Comparison of ENCODE assay signal across 8 cellular contexts in genomic region chr12:12718853-12719252, GRCh38. TPM values are rescaled to one million over a fixed set of nuclear protein-coding genes. Genes with fewer than 3 reads are reported as not detected.
DNase-seq lines count a peak whose midpoint lies in the region; ATAC-seq and TF ChIP-seq lines count a peak whose summit lies in the region.

No MANE protein-coding gene starts in this region.

- peak overlapping the region; percentile 98 to 100 for H3K9ac ChIP-seq in liver (ENCODE audit: low read depth in 1 of 2, low read length in 2 of 2)

- peak; percentile 20 for DNase-seq in GM10266 (ENCODE audit: extremely low spot score)
- DNase-seq in MG63, result peak; percentile 39
- DNase-seq in astrocyte of the hippocampus (ENCODE audit: low read depth, low spot score), result peak; percentile 53
- DNase-seq in T-helper 9 cell, result no peak

- H3K4me1 ChIP-seq in liver (ENCODE audit: control insufficient read depth in 4 of 4, insufficient read depth in 4 of 4, low read length in 3 of 4), result peaks cover 4 to 50% (median 40%) of the 10 kb centered on the region in 4 donors
- peaks cover 7% of the 10 kb centered on the region for H3K4me1 ChIP-seq in thymus (ENCODE audit: control insufficient read depth, insufficient read depth, low read length)

- H3K36me3 ChIP-seq in MG63, result peaks cover 54% of the 10 kb centered on the region
- H3K36me3 ChIP-seq in liver (ENCODE audit: control insufficient read depth in 4 of 4, insufficient read depth in 3 of 4, low read depth in 1 of 4, low read length in 3 of 4), result peaks cover 0 to 9% (median 0%) of the 10 kb centered on the region in 4 donors
- peaks cover 4% of the 10 kb centered on the region for H3K36me3 ChIP-seq in thymus (ENCODE audit: control insufficient read depth, insufficient read depth)

- H3K27ac ChIP-seq in liver (ENCODE audit: low read depth in 1 of 2, low read length in 2 of 2) (peak overlapping the region; percentile 98 to 99), thymus (ENCODE audit: low read depth) (peak overlapping the region; percentile 100)

- no peak for ATAC-seq in HG03135 (IDR thresholded peaks at IDR 0.05; ENCODE audit: unreplicated experiment)
- no peak for ATAC-seq in GM21515 (IDR thresholded peaks at IDR 0.05; ENCODE audit: unreplicated experiment)

- H3K4me3 ChIP-seq in MG63, result peak overlapping the region; percentile 87
- H3K4me3 ChIP-seq in liver (ENCODE audit: low read depth in 1 of 3, low read length in 3 of 3), result peak overlapping the region; percentile 77 to 98 (median 98)
- peak overlapping the region; percentile 96 for H3K4me3 ChIP-seq in thymus (ENCODE audit: low read length)

- TF ChIP-seq CTCF in GM10266 (IDR thresholded peaks at IDR 0.05; ENCODE audit: control insufficient read depth, insufficient read depth, low read depth, missing control alignments) (no peak), liver (IDR thresholded peaks at IDR 0.05; ENCODE audit: low read depth, low read length, missing input control) (no peak)

- H3K9me3 ChIP-seq in MG63, result no peaks in the 10 kb centered on the region
- no peaks in the 10 kb centered on the region for H3K9me3 ChIP-seq in liver (ENCODE audit: control insufficient read depth in 4 of 4, low read length in 3 of 4)
- H3K9me3 ChIP-seq in thymus (ENCODE audit: control insufficient read depth), result no peaks in the 10 kb centered on the region

- TF ChIP-seq RAD21 in liver (IDR thresholded peaks at IDR 0.05), result no peak

- H3K27me3 ChIP-seq in MG63, result no peaks in the 10 kb centered on the region
- H3K27me3 ChIP-seq in liver (ENCODE audit: control insufficient read depth in 4 of 4, insufficient read depth in 4 of 4, low read length in 3 of 4), result no peaks in the 10 kb centered on the region
- H3K27me3 ChIP-seq in thymus (ENCODE audit: control insufficient read depth, insufficient read depth), result no peaks in the 10 kb centered on the region

- WGBS in liver, result 1% methylated on average over 14 of the region's 14 CpGs
- under 1% methylated on average over 14 of the region's 14 CpGs for WGBS in thymus

TF ChIP-seq in liver, 16 proteins besides CTCF, POLR2A, EP300 and RAD21:
- TF ChIP-seq RXRA (IDR thresholded peaks at IDR 0.05) (no peak), ZBTB33 (IDR thresholded peaks at IDR 0.05) (no peak), JUND (IDR thresholded peaks at IDR 0.05) (no peak), MAX (IDR thresholded peaks at IDR 0.05) (no peak), GABPA (IDR thresholded peaks at IDR 0.05 in 1 of 2, conservative IDR thresholded peaks at IDR 0.05 in 1 of 2) (no peak), YY1 (IDR thresholded peaks at IDR 0.05) (no peak), TAF1 (conservative IDR thresholded peaks at IDR 0.05) (no peak), SP1 (IDR thresholded peaks at IDR 0.05) (no peak), NR2F2 (IDR thresholded peaks at IDR 0.05) (no peak), REST (IDR thresholded peaks at IDR 0.05) (no peak)
TF ChIP-seq in liver: peak in this region for 0.

RNA-seq across cellular contexts. Expression of gene CDKN1B, which starts 1.7 kb away (rescaled TPM):
- total RNA-seq in MG63 (2014; rRNA removed; shearing (Covaris generic); ENCODE audit: low replicate concordance), result 35.1 and 57.9 TPM in 2 replicates
- 10 to 100 TPM; 24.7 to 67.5 TPM for total RNA-seq in liver
- polyA plus RNA-seq in liver (10 to 100 TPM in 1 of 2 donors, 1 to 10 TPM in 1; 7.8 to 20.3 TPM), thymus (103 TPM)

RNA-seq across cellular contexts. Expression of gene GPR19, which starts 22.9 kb away (rescaled TPM):
- 0.59 TPM in 1 of 2 replicates, not detected in the other for total RNA-seq in MG63 (2014; rRNA removed; shearing (Covaris generic); ENCODE audit: low replicate concordance)
- under 1 TPM in 1 of 2 donors, not detected in 1; 0.89 TPM for total RNA-seq in liver
- polyA plus RNA-seq in liver, result under 1 TPM in 1 of 2 donors, not detected in 1; 0.08 TPM
- polyA plus RNA-seq in thymus, result 2.4 TPM
